In genomic region chr16:23801387-23801786, GRCh38 we compare ENCODE assay signal across 1 cellular context.
TF ChIP-seq lines count a peak whose summit lies in the region.

No MANE protein-coding gene starts in this region.

TF ChIP-seq in HepG2, 621 proteins besides CTCF, POLR2A, EP300 and RAD21 (continued from another document):
- TF ChIP-seq, protein P1, sequence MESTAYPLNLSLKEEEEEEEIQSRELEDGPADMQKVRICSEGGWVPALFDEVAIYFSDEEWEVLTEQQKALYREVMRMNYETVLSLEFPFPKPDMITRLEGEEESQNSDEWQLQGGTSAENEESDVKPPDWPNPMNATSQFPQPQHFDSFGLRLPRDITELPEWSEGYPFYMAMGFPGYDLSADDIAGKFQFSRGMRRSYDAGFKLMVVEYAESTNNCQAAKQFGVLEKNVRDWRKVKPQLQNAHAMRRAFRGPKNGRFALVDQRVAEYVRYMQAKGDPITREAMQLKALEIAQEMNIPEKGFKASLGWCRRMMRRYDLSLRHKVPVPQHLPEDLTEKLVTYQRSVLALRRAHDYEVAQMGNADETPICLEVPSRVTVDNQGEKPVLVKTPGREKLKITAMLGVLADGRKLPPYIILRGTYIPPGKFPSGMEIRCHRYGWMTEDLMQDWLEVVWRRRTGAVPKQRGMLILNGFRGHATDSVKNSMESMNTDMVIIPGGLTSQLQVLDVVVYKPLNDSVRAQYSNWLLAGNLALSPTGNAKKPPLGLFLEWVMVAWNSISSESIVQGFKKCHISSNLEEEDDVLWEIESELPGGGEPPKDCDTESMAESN (CRISPR knock-in tag; conservative IDR thresholded peaks at IDR 0.05): no peak
- TF ChIP-seq TCF7 (IDR thresholded peaks at IDR 0.05; ENCODE audit: low read depth): no peak
- TF ChIP-seq ZNF781 (CRISPR knock-in tag; IDR thresholded peaks at IDR 0.05; ENCODE audit: borderline replicate concordance, not compliant biosample characterization): no peak
- no peak for TF ChIP-seq E2F2 (CRISPR knock-in tag; IDR thresholded peaks at IDR 0.05; ENCODE audit: borderline replicate concordance)
- TF ChIP-seq FOSL2 (CRISPR knock-in tag; IDR thresholded peaks at IDR 0.05): no peak
- no peak for TF ChIP-seq E2F5 (CRISPR knock-in tag; conservative IDR thresholded peaks at IDR 0.05)
- TF ChIP-seq ZNF12 (CRISPR knock-in tag; IDR thresholded peaks at IDR 0.05): no peak
- TF ChIP-seq, protein P2, sequence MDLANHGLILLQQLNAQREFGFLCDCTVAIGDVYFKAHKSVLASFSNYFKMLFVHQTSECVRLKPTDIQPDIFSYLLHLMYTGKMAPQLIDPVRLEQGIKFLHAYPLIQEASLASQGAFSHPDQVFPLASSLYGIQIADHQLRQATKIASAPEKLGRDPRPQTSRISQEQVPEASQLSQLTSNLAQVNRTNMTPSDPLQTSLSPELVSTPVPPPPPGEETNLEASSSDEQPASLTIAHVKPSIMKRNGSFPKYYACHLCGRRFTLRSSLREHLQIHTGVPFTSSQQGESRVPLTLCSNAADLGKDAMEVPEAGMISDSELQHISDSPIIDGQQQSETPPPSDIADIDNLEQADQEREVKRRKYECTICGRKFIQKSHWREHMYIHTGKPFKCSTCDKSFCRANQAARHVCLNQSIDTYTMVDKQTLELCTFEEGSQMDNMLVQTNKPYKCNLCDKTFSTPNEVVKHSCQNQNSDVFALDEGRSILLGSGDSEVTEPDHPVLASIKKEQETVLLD (CRISPR knock-in tag; IDR thresholded peaks at IDR 0.05; ENCODE audit: low read depth): no peak
- no peak for TF ChIP-seq MATR3 (CRISPR knock-in tag; IDR thresholded peaks at IDR 0.05)
- peak; percentile 57; the same call in 1 of the 2 replicates for TF ChIP-seq ZSCAN25 (CRISPR knock-in tag; IDR thresholded peaks at IDR 0.05)
- TF ChIP-seq, protein P3, sequence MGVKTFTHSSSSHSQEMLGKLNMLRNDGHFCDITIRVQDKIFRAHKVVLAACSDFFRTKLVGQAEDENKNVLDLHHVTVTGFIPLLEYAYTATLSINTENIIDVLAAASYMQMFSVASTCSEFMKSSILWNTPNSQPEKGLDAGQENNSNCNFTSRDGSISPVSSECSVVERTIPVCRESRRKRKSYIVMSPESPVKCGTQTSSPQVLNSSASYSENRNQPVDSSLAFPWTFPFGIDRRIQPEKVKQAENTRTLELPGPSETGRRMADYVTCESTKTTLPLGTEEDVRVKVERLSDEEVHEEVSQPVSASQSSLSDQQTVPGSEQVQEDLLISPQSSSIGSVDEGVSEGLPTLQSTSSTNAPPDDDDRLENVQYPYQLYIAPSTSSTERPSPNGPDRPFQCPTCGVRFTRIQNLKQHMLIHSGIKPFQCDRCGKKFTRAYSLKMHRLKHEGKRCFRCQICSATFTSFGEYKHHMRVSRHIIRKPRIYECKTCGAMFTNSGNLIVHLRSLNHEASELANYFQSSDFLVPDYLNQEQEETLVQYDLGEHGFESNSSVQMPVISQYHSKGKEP (CRISPR knock-in tag; IDR thresholded peaks at IDR 0.05): no peak
- peak; percentile 56 for TF ChIP-seq XRCC5 (optimal IDR thresholded peaks at IDR 0.05; ENCODE audit: low read length)
- no peak for TF ChIP-seq ZNF564 (CRISPR knock-in tag; IDR thresholded peaks at IDR 0.05)
- peak; percentile 100 for TF ChIP-seq PCBP2 (optimal IDR thresholded peaks at IDR 0.05; ENCODE audit: low read depth, low read length, poor library complexity, severe bottlenecking)
- TF ChIP-seq ZNF766 (CRISPR knock-in tag; IDR thresholded peaks at IDR 0.05; ENCODE audit: borderline replicate concordance): no peak
- TF ChIP-seq ZEB1 (IDR thresholded peaks at IDR 0.05; ENCODE audit: insufficient replicate concordance, low read depth): no peak
- TF ChIP-seq FOXM1 (CRISPR knock-in tag; IDR thresholded peaks at IDR 0.05): no peak
- no peak for TF ChIP-seq TCF7L2 (IDR thresholded peaks at IDR 0.05; ENCODE audit: low read depth, low read length)
- TF ChIP-seq ZGPAT (CRISPR knock-in tag; IDR thresholded peaks at IDR 0.05): no peak
- no peak for TF ChIP-seq ZNF280B (CRISPR knock-in tag; IDR thresholded peaks at IDR 0.05; ENCODE audit: borderline replicate concordance)
- peak; percentile 51 for TF ChIP-seq TEAD3 (CRISPR knock-in tag; optimal IDR thresholded peaks at IDR 0.05; ENCODE audit: borderline replicate concordance)
- TF ChIP-seq GZF1 (CRISPR knock-in tag; IDR thresholded peaks at IDR 0.05): no peak
- TF ChIP-seq ELF3 (CRISPR knock-in tag; IDR thresholded peaks at IDR 0.05): peak; percentile 51; the same call in 1 of the 2 replicates
- no peak for TF ChIP-seq HNF4A (CRISPR knock-in tag; IDR thresholded peaks at IDR 0.05)
- TF ChIP-seq CCAR2 (optimal IDR thresholded peaks at IDR 0.05; ENCODE audit: low read depth, low read length): peak; percentile 36
- no peak for TF ChIP-seq ZNF737 (CRISPR knock-in tag; IDR thresholded peaks at IDR 0.05; ENCODE audit: borderline replicate concordance)
- 0 out of 2 replicates have a peak, but pooled peaks have one; percentile 43 for TF ChIP-seq ZNF512B (CRISPR knock-in tag; IDR thresholded peaks at IDR 0.05; ENCODE audit: borderline replicate concordance)
- TF ChIP-seq NFKBIZ (CRISPR knock-in tag; IDR thresholded peaks at IDR 0.05): no peak
- TF ChIP-seq, protein P4, sequence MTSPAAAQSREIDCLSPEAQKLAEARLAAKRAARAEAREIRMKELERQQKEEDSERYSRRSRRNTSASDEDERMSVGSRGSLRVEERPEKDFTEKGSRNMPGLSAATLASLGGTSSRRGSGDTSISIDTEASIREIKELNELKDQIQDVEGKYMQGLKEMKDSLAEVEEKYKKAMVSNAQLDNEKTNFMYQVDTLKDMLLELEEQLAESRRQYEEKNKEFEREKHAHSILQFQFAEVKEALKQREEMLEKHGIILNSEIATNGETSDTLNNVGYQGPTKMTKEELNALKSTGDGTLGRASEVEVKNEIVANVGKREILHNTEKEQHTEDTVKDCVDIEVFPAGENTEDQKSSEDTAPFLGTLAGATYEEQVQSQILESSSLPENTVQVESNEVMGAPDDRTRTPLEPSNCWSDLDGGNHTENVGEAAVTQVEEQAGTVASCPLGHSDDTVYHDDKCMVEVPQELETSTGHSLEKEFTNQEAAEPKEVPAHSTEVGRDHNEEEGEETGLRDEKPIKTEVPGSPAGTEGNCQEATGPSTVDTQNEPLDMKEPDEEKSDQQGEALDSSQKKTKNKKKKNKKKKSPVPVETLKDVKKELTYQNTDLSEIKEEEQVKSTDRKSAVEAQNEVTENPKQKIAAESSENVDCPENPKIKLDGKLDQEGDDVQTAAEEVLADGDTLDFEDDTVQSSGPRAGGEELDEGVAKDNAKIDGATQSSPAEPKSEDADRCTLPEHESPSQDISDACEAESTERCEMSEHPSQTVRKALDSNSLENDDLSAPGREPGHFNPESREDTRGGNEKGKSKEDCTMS (CRISPR knock-in tag; conservative IDR thresholded peaks at IDR 0.05): no peak
- TF ChIP-seq SRSF1 (optimal IDR thresholded peaks at IDR 0.05; ENCODE audit: low read depth, low read length): no peak
- no peak for TF ChIP-seq CHD4 (IDR thresholded peaks at IDR 0.05; ENCODE audit: borderline replicate concordance, low read length)
- peak; percentile 93 for TF ChIP-seq SMC3 (IDR thresholded peaks at IDR 0.05; ENCODE audit: low read length)
- peak; percentile 81 for TF ChIP-seq STAG1 (CRISPR knock-in tag; IDR thresholded peaks at IDR 0.05)
- no peak for TF ChIP-seq KAT7 (CRISPR knock-in tag; IDR thresholded peaks at IDR 0.05; ENCODE audit: borderline replicate concordance)
- no peak for TF ChIP-seq HHEX (CRISPR knock-in tag; IDR thresholded peaks at IDR 0.05)
